ENCODE assay signal across 21 cellular contexts in the genomic region with DNA sequence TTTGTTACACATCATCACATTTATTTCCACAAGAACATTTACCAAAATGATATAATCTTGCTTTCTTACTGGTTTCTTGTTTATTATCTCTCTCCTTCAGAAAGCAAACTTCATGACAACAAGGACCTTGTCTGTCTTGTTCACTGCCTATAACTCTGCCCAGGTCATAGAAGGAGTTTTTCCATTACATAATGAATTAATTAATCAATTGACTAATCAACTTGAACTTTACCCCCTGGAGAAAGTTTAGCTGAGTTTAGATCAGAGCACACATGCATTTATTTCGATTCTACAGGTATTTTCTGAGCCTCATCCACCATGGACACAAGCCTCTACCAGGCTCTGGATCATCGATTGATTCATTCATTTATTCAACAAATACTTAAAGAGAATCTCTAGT.
DNase-seq lines count a peak whose midpoint lies in the region; TF ChIP-seq lines count a peak whose summit lies in the region.
"Had no signal": no experiment of that assay in that cellular context is flagged by ENCODE, and none has a peak within 500 bp of the region (broad histone marks: within the 10 kb centered on the region; RNA-seq: fewer than 3 reads in every experiment).

No MANE protein-coding gene starts in this region.

- DNase-seq in HL-60 (ENCODE audit: low read depth in 1 of 2, low spot score in 1 of 2) (no peak), OCI-M1 (lab: John Stamatoyannopoulos, UW) (peak; percentile 53), NOMO-1 (lab: John Stamatoyannopoulos, UW; ENCODE audit: unreplicated experiment in 2 of 2) (no peak)
- DNase-seq in activated CD4-positive, alpha-beta T cell treated with anti-CD3 and anti-CD28 coated beads for 48 hours, result no peak
- DNase-seq: 8988T; ACHN; BE2C; C1 segment of cervical spinal cord; CD4-positive, alpha-beta memory T cell; CD4-positive, CD25-positive, alpha-beta regulatory T cell; CD8-positive, alpha-beta memory T cell; COR-L47; DMS 273 treated with DMSO at 0.1 percent for 48 hours; DMS153; DMS53; DMS79; DND-41; EL; GDM1 had no signal

- H3K27ac ChIP-seq in HL-60 (replicated peaks), result peak overlapping the region; percentile 86
- H3K27ac ChIP-seq: BLaER1 had no signal

- no peak for TF ChIP-seq CTCF in HL-60 (IDR thresholded peaks at IDR 0.05; ENCODE audit: insufficient read depth, low read length)

- no peaks in the 10 kb centered on the region for H3K27me3 ChIP-seq in HL-60 (ENCODE audit: insufficient read depth, poor library complexity, severe bottlenecking)
- H3K27me3 ChIP-seq: BE2C, BLaER1 had no signal

- H3K4me3 ChIP-seq in HL-60 (replicated peaks; ENCODE audit: insufficient read depth, low read length), result no peak overlapping the region
- H3K4me3 ChIP-seq: BLaER1, GM12878 had no signal
